Comparison of ENCODE assay signal across 1 cellular context in genomic region chr13:23903906-23904280, GRCh38.
TF ChIP-seq lines count a peak whose summit lies in the region.

No MANE protein-coding gene starts in this region.

TF ChIP-seq in SK-N-SH treated with all-trans-retinoic acid at 6 μM for 48 hours, 23 proteins besides CTCF, POLR2A, EP300 and RAD21 (continued from another document):
- TF ChIP-seq GLIS3 (CRISPR knock-in tag; IDR thresholded peaks at IDR 0.05) (no peak), ESRRG (CRISPR knock-in tag; IDR thresholded peaks at IDR 0.05) (no peak), PPARA (CRISPR knock-in tag; IDR thresholded peaks at IDR 0.05; ENCODE audit: borderline replicate concordance) (no peak), CSDC2 (CRISPR knock-in tag; IDR thresholded peaks at IDR 0.05) (no peak)
